In the genomic region with DNA sequence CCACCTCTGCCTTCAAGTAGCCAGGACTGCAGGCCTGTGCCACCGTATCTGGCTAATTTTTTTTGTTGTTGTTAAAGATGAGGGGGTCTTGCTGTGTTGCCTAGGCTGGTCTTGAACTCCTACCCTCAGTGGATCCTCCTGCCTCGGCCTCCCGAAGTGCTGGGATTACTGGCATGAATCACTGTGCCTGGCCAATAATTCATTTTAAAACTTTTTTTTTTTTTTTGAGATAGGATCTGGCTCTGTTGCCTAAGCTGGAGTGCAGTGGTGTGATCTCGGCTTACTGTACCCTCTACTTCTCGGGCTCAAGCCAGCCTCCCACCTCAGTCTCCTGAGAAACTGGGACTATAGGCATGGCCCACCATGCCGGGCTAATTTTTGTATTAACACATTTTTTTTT, we compare ENCODE assay signal across 26 cellular contexts. TPM values are rescaled to one million over a fixed set of nuclear protein-coding genes. Genes with fewer than 3 reads are reported as not detected.
A peak's percentile ranks its signal among the peaks of the same experiment; 100 is the strongest.
DNase-seq lines count a peak whose midpoint lies in the region; FAIRE-seq and TF ChIP-seq lines count a peak whose summit lies in the region.
"Had no signal": no experiment of that assay in that cellular context is flagged by ENCODE, and none has a peak within 500 bp of the region (broad histone marks: within the 10 kb centered on the region; RNA-seq: fewer than 3 reads in every experiment).

No MANE protein-coding gene starts in this region.

- no peaks in the 10 kb centered on the region for H3K9me3 Mint-ChIP-seq in activated T-cell treated with anti-CD3 and anti-CD28 coated beads, Interleukin-2, amount 50 U/mL, for 24 hours
- H3K9me3 Mint-ChIP-seq in osteocyte (ENCODE audit: unreplicated experiment), result no peaks in the 10 kb centered on the region

- H3K4me3 ChIP-seq in hepatocyte, result no peak overlapping the region
- H3K4me3 ChIP-seq: Peyer's patch, SJCRH30 had no signal

- TF ChIP-seq CTCF in RWPE1 (conservative IDR thresholded peaks at IDR 0.05; ENCODE audit: low read depth), result no peak
- no peak for TF ChIP-seq CTCF in hepatocyte (IDR thresholded peaks at IDR 0.05; ENCODE audit: poor library complexity)
- TF ChIP-seq CTCF in osteocyte (IDR thresholded peaks at IDR 0.05), result no peak

- H3K9me2 ChIP-seq in hepatocyte (replicated peaks; ENCODE audit: insufficient read depth), result no peaks in the 10 kb centered on the region

- H3K4me1 ChIP-seq in hepatocyte (ENCODE audit: insufficient read depth), result peaks cover 16% of the 10 kb centered on the region
- H3K4me1 ChIP-seq: SJCRH30 had no signal

- WGBS in hepatocyte (ENCODE audit: low lambda C conversion rate, missing lambda C conversion rate), result 94% methylated on average over 6 of the region's 6 CpGs

- H3K36me3 ChIP-seq in hepatocyte (replicated peaks; ENCODE audit: insufficient read depth, low read depth), result no peaks in the 10 kb centered on the region

- DNase-seq in activated T-cell treated with anti-CD3 and anti-CD28 coated beads, Interleukin-2, amount 50 U/mL, for 24 hours, result no peak
- DNase-seq in activated T-cell treated with anti-CD3 and anti-CD28 coated beads, Interleukin-2, amount 50 U/mL, for 48 hours, result no peak
- DNase-seq in RWPE1 (ENCODE audit: low spot score), result no peak
- DNase-seq in hepatocyte (ENCODE audit: low spot score), result no peak
- no peak for DNase-seq in HEK293T (ENCODE audit: extremely low spot score)
- no peak for DNase-seq in GM12891 (ENCODE audit: insufficient read length, low spot score)
- no peak for DNase-seq in osteocyte (ENCODE audit: extremely low spot score, unreplicated experiment)
- no peak for DNase-seq in AG20443 (ENCODE audit: low spot score)
- DNase-seq: 8988T, Caco-2, DMS 273 treated with DMSO at 0.1 percent for 48 hours, DMS79 treated with DMSO at 0.1 percent for 48 hours, H7, IMR-90, MV-4-11, NCI-H1417, NCI-H1694 treated with DMSO at 0.1 percent for 48 hours, NCI-H2081 treated with DMSO at 0.1 percent for 48 hours, NCI-H2171 treated with DMSO at 0.1 percent for 48 hours, NCI-H524 treated with DMSO at 0.1 percent for 48 hours, NCI-H82, Peyer's patch, SJCRH30 had no signal

- H3K27ac ChIP-seq in RWPE1 (0 out of 2 replicates have a peak overlapping the region, but pooled peaks have one; percentile 5), hepatocyte (no peak overlapping the region)
- H3K27ac ChIP-seq: Peyer's patch, SJCRH30 had no signal

- no peak overlapping the region for H3K4me3 Mint-ChIP-seq in activated T-cell treated with anti-CD3 and anti-CD28 coated beads, Interleukin-2, amount 50 U/mL, for 24 hours
- no peak overlapping the region for H3K4me3 Mint-ChIP-seq in osteocyte (ENCODE audit: unreplicated experiment)
- H3K4me3 Mint-ChIP-seq: CD14-positive monocyte had no signal

- H3K9me3 ChIP-seq in hepatocyte (ENCODE audit: low read depth), result no peaks in the 10 kb centered on the region
- H3K9me3 ChIP-seq: Caco-2, Peyer's patch, SJCRH30 had no signal

- CTCF ChIA-PET in RWPE1 (lab: Yijun Ruan, JAX), result interaction anchor here (0.5 to 1.0 kb wide), 6 partner anchors 18 to 1375 kb away, joined by 3 to 5 read pairs (median 3); no protein-coding TSS in a partner anchor
- CTCF ChIA-PET in HEK293T (lab: Yijun Ruan, JAX), result no interaction called here

- peaks cover 30% of the 10 kb centered on the region for H4K20me1 ChIP-seq in hepatocyte (ENCODE audit: insufficient read depth, poor library complexity, severe bottlenecking)

- H3K27me3 Mint-ChIP-seq in activated T-cell treated with anti-CD3 and anti-CD28 coated beads, Interleukin-2, amount 50 U/mL, for 24 hours, result no peaks in the 10 kb centered on the region
- no peaks in the 10 kb centered on the region for H3K27me3 Mint-ChIP-seq in osteocyte (ENCODE audit: unreplicated experiment)

- no peak for FAIRE-seq in GM12891 (lab: Jason Lieb, UNC)
- FAIRE-seq: GM12892, HTR-8/SVneo had no signal

- H3K27me3 ChIP-seq in hepatocyte, result no peaks in the 10 kb centered on the region
- H3K27me3 ChIP-seq: Peyer's patch, SJCRH30 had no signal

- no peak for TF ChIP-seq POLR2A in GM12891 (IDR thresholded peaks at IDR 0.05; ENCODE audit: low read depth, low read length)

- H3K4me2 ChIP-seq in hepatocyte, result peak overlapping the region; percentile 77

- peaks cover 65% of the 10 kb centered on the region for H3K36me3 Mint-ChIP-seq in activated T-cell treated with anti-CD3 and anti-CD28 coated beads, Interleukin-2, amount 50 U/mL, for 24 hours (ENCODE audit: low read depth)
- peaks cover 25% of the 10 kb centered on the region for H3K36me3 Mint-ChIP-seq in osteocyte (ENCODE audit: unreplicated experiment)

- peaks cover 80% of the 10 kb centered on the region for H3K79me2 ChIP-seq in hepatocyte

- H2AFZ ChIP-seq in hepatocyte, result no peak overlapping the region

- POLR2A ChIA-PET in RWPE1 (lab: Yijun Ruan, JAX; ENCODE audit: low non-redundant PET) (no interaction called here), HEK293T (lab: Yijun Ruan, JAX) (no interaction called here)

- H3K27ac Mint-ChIP-seq in activated T-cell treated with anti-CD3 and anti-CD28 coated beads, Interleukin-2, amount 50 U/mL, for 24 hours, result peak overlapping the region; percentile 38
- no peak overlapping the region for H3K27ac Mint-ChIP-seq in osteocyte (ENCODE audit: unreplicated experiment)

- peaks cover 51% of the 10 kb centered on the region for H3K4me1 Mint-ChIP-seq in activated T-cell treated with anti-CD3 and anti-CD28 coated beads, Interleukin-2, amount 50 U/mL, for 24 hours (ENCODE audit: low read depth)
- peaks cover 34% of the 10 kb centered on the region for H3K4me1 Mint-ChIP-seq in osteocyte (ENCODE audit: unreplicated experiment)

TF ChIP-seq in HEK293T, 16 proteins besides CTCF, POLR2A, EP300 and RAD21:
- TF ChIP-seq BHLHE40 (IDR thresholded peaks at IDR 0.05; ENCODE audit: borderline replicate concordance), result no peak
- no peak for TF ChIP-seq ZNF384 (IDR thresholded peaks at IDR 0.05)
- no peak for TF ChIP-seq ARNT (IDR thresholded peaks at IDR 0.05)
- no peak for TF ChIP-seq FOXK2 (IDR thresholded peaks at IDR 0.05)
- no peak for TF ChIP-seq NFRKB (IDR thresholded peaks at IDR 0.05)
- no peak for TF ChIP-seq FOXM1 (IDR thresholded peaks at IDR 0.05; ENCODE audit: borderline replicate concordance)
- no peak for TF ChIP-seq CTBP1 (IDR thresholded peaks at IDR 0.05; ENCODE audit: borderline replicate concordance)
- TF ChIP-seq SUZ12 (IDR thresholded peaks at IDR 0.05), result no peak
- TF ChIP-seq SP1 (IDR thresholded peaks at IDR 0.05), result no peak
- no peak for TF ChIP-seq PKNOX1 (IDR thresholded peaks at IDR 0.05)
- TF ChIP-seq LEF1 (IDR thresholded peaks at IDR 0.05; ENCODE audit: borderline replicate concordance), result no peak
- no peak for TF ChIP-seq HDGF (IDR thresholded peaks at IDR 0.05; ENCODE audit: borderline replicate concordance)

TF ChIP-seq in GM12891, 5 proteins besides CTCF, POLR2A, EP300 and RAD21:
- TF ChIP-seq TAF1 (IDR thresholded peaks at IDR 0.05; ENCODE audit: low read depth, low read length), result no peak
- TF ChIP-seq PAX5 (IDR thresholded peaks at IDR 0.05; ENCODE audit: insufficient read depth, low read length, severe bottlenecking), result no peak
- no peak for TF ChIP-seq POLR2AphosphoS5 (IDR thresholded peaks at IDR 0.05; ENCODE audit: low read depth, low read length)
- TF ChIP-seq SPI1 (IDR thresholded peaks at IDR 0.05; ENCODE audit: low read depth, low read length), result no peak
- no peak for TF ChIP-seq POU2F2 (IDR thresholded peaks at IDR 0.05; ENCODE audit: low read depth, low read length)

RNA-seq across cellular contexts. Expression of gene CDC73, which starts 3.5 kb away (rescaled TPM):
- total RNA-seq in hepatocyte, result 32.4 and 34.4 TPM in 2 replicates
- 29.5 and 33.9 TPM in 2 replicates for polyA plus RNA-seq in hepatocyte
- 13.9 TPM for polyA plus RNA-seq in GM12891 (2012; ENCODE audit: low read depth, missing spikeins)
- total RNA-seq in osteocyte, result 69.5 and 73.3 TPM in 2 replicates

RNA-seq across cellular contexts. Expression of gene GLRX2, which starts 20.2 kb away (rescaled TPM):
- total RNA-seq in hepatocyte (7.8 and 20.4 TPM in 2 replicates), osteocyte (22.7 and 24.3 TPM in 2 replicates)
- 41.0 and 44.5 TPM in 2 replicates for polyA plus RNA-seq in hepatocyte
- 14.3 TPM for polyA plus RNA-seq in GM12891 (2012; ENCODE audit: low read depth, missing spikeins)
